In the genomic region with DNA sequence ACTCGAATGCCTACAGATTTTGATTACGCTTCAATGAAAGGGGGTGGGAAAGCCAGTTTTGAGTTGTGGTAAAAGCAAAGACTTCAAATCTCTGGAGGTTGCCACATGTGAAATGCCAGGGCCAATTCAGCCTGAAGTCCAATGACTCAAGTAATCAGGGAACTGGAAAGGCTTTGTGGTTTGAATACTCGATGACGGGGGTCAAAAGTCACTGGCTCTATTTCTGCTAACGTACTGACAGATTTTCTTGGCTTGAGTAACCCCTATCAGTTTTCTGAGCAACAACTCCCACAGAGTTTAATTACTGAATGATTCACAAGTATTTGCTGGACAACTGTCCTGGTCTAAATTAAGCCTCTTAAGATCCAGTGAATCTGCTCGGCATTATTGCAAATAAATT, we compare ENCODE assay signal across 11 cellular contexts.
DNase-seq lines count a peak whose midpoint lies in the region; ATAC-seq and TF ChIP-seq lines count a peak whose summit lies in the region.
"Had no signal": no experiment of that assay in that cellular context is flagged by ENCODE, and none has a peak within 500 bp of the region (broad histone marks: within the 10 kb centered on the region; RNA-seq: fewer than 3 reads in every experiment).

No MANE protein-coding gene starts in this region.

- H3K4me1 Mint-ChIP-seq in brain = peaks cover 54% of the 10 kb centered on the region
- no peaks in the 10 kb centered on the region for H3K4me1 Mint-ChIP-seq in activated CD4-positive, alpha-beta memory T cell treated with anti-CD3 and anti-CD28 coated beads for 36 hours (ENCODE audit: low read depth)

- H3K27me3 Mint-ChIP-seq in brain = peaks cover 2% of the 10 kb centered on the region
- peaks cover 2% of the 10 kb centered on the region for H3K27me3 Mint-ChIP-seq in activated CD4-positive, alpha-beta memory T cell treated with anti-CD3 and anti-CD28 coated beads for 36 hours

- peak; percentile 53 for ATAC-seq in lung (ENCODE audit: insufficient read depth, low FRiP score)
- ATAC-seq in stimulated activated naive CD8-positive, alpha-beta T cell treated with anti-CD3 and anti-CD28 coated beads, Interleukin-15, Interleukin-2, amounts not matched to agents 100 U/mL and 50 U/mL, for 24 hours = no peak
- ATAC-seq: CD8-positive, alpha-beta T cell had no signal

- no peak for TF ChIP-seq CTCF in AG04450 (IDR thresholded peaks at IDR 0.05; ENCODE audit: low read depth, low read length)
- no peak for TF ChIP-seq CTCF in brain (conservative IDR thresholded peaks at IDR 0.05)
- no peak for TF ChIP-seq CTCF in lung (IDR thresholded peaks at IDR 0.05; ENCODE audit: control extremely low read depth, extremely low read depth)

- intact Hi-C loops in activated CD4-positive, alpha-beta memory T cell treated with anti-CD3 and anti-CD28 coated beads for 36 hours (cut with micrococcal nuclease) = no loop called here

- H3K4me3 ChIP-seq in AG04450 (ENCODE audit: low read depth, low read length) = no peak overlapping the region
- no peak overlapping the region for H3K4me3 ChIP-seq in lung

- H3K27ac ChIP-seq in AG04450 (ENCODE audit: low read depth, low read length) = peak overlapping the region; percentile 33
- H3K27ac ChIP-seq in lung (ENCODE audit: low read depth in 1 of 2, low read length in 1 of 2) = peak overlapping the region in 1 of 2 donors; percentile 53

- POLR2A ChIA-PET in AG04450 (lab: Yijun Ruan, JAX) = no interaction called here
- POLR2A ChIA-PET in activated CD4-positive, alpha-beta memory T cell treated with anti-CD3 and anti-CD28 coated beads for 36 hours (lab: Charles Lee) = no interaction called here

- peak overlapping the region in 3 of 5 experiments; percentile 63 to 78 (median 65) for H3K27ac Mint-ChIP-seq in brain
- H3K27ac Mint-ChIP-seq in activated CD4-positive, alpha-beta memory T cell treated with anti-CD3 and anti-CD28 coated beads for 36 hours = no peak overlapping the region
- H3K27ac Mint-ChIP-seq: CD8-positive, alpha-beta T cell; T-helper 1 cell treated with Interleukin-12 subunit alpha and Interleukin-12 subunit beta and Interleukin-4 antibody, amounts not matched to agents 30 μg/mL and 1 μg/mL, for 36 hours had no signal

- H3K27me3 ChIP-seq in AG04450 (ENCODE audit: control insufficient read depth, insufficient read depth, low read length) (no peaks in the 10 kb centered on the region), lung (ENCODE audit: control insufficient read depth, insufficient read depth) (no peaks in the 10 kb centered on the region)

- DNase-seq in AG04450 (ENCODE audit: low read depth, low spot score) (peak; percentile 79), HT1080 (ENCODE audit: low read depth) (peak; percentile 96), lung (ENCODE audit: low spot score) (peak; percentile 39), T-helper 1 cell (no peak)
- no peak for DNase-seq in activated CD4-positive, alpha-beta memory T cell treated with anti-CD3 and anti-CD28 coated beads for 36 hours
- DNase-seq in stimulated activated naive CD8-positive, alpha-beta T cell treated with anti-CD3 and anti-CD28 coated beads, Interleukin-15, Interleukin-2, amounts not matched to agents 100 U/mL and 50 U/mL, for 24 hours = no peak
- no peak for DNase-seq in effector CD8-positive, alpha-beta T cell (lab: John Stamatoyannopoulos, UW)
- DNase-seq: CD8-positive, alpha-beta T cell; MM.1S had no signal

- H3K36me3 Mint-ChIP-seq in brain = peaks cover 45% of the 10 kb centered on the region
- peaks cover 23% of the 10 kb centered on the region for H3K36me3 Mint-ChIP-seq in activated CD4-positive, alpha-beta memory T cell treated with anti-CD3 and anti-CD28 coated beads for 36 hours
- H3K36me3 Mint-ChIP-seq: CD8-positive, alpha-beta T cell had no signal

- peaks cover 2 to 7% of the 10 kb centered on the region in 2 donors for H3K4me1 ChIP-seq in lung (ENCODE audit: control insufficient read depth in 2 of 2, insufficient read depth in 2 of 2, low read length in 2 of 2)

- H3K36me3 ChIP-seq in lung (ENCODE audit: control insufficient read depth in 2 of 2, insufficient read depth in 2 of 2, low read length in 2 of 2) = peaks cover 3 to 10% of the 10 kb centered on the region in 2 donors

- CTCF ChIA-PET in AG04450 (lab: Charles Lee) = no interaction called here
- CTCF ChIA-PET in activated CD4-positive, alpha-beta memory T cell treated with anti-CD3 and anti-CD28 coated beads for 36 hours (lab: Charles Lee) = no interaction called here

- no peaks in the 10 kb centered on the region for H3K9me3 ChIP-seq in AG04450 (ENCODE audit: control insufficient read depth, insufficient read depth, low read length)
- peaks cover 0 to 2% of the 10 kb centered on the region in 2 donors for H3K9me3 ChIP-seq in lung (ENCODE audit: control insufficient read depth in 2 of 2, insufficient read depth in 1 of 2, low read length in 1 of 2)

- no peaks in the 10 kb centered on the region for H3K9me3 Mint-ChIP-seq in brain
- no peaks in the 10 kb centered on the region for H3K9me3 Mint-ChIP-seq in activated CD4-positive, alpha-beta memory T cell treated with anti-CD3 and anti-CD28 coated beads for 36 hours
- H3K9me3 Mint-ChIP-seq: CD8-positive, alpha-beta T cell; T-helper 1 cell treated with Interleukin-12 subunit alpha and Interleukin-12 subunit beta and Interleukin-4 antibody, amounts not matched to agents 30 μg/mL and 1 μg/mL, for 36 hours had no signal

- WGBS in lung, 2 donors = 75 to 86% methylated on average over 6 of the region's 6 CpGs

- H3K4me3 Mint-ChIP-seq in brain = peak overlapping the region in 1 of 5 experiments; percentile 0
- no peak overlapping the region for H3K4me3 Mint-ChIP-seq in activated CD4-positive, alpha-beta memory T cell treated with anti-CD3 and anti-CD28 coated beads for 36 hours
- H3K4me3 Mint-ChIP-seq: CD8-positive, alpha-beta T cell; T-helper 1 cell treated with Interleukin-12 subunit alpha and Interleukin-12 subunit beta and Interleukin-4 antibody, amounts not matched to agents 30 μg/mL and 1 μg/mL, for 36 hours had no signal

Comparison
In these comparisons a context has a peak if more than half of its experiments do, and no peak if none do; other contexts are left out.
1. DNase-seq: peak in AG04450 (single experiment), HT1080 (single experiment) and lung (single experiment); none in activated CD4-positive, alpha-beta memory T cell treated with anti-CD3 and anti-CD28 coated beads for 36 hours (single experiment), stimulated activated naive CD8-positive, alpha-beta T cell treated with anti-CD3 and anti-CD28 coated beads, Interleukin-15, Interleukin-2, amounts not matched to agents 100 U/mL and 50 U/mL, for 24 hours (single experiment), T-helper 1 cell (0 of 5) and effector CD8-positive, alpha-beta T cell (single experiment).